In genomic region chr11:126631399-126631798, GRCh38 we compare ENCODE assay signal across 22 cellular contexts.
DNase-seq lines count a peak whose midpoint lies in the region; FAIRE-seq and TF ChIP-seq lines count a peak whose summit lies in the region.
"Had no signal": no experiment of that assay in that cellular context is flagged by ENCODE, and none has a peak within 500 bp of the region (broad histone marks: within the 10 kb centered on the region; RNA-seq: fewer than 3 reads in every experiment).

No MANE protein-coding gene starts in this region.

- peak; percentile 95 for TF ChIP-seq EP300 in neural cell (conservative IDR thresholded peaks at IDR 0.05; ENCODE audit: poor library complexity, severe bottlenecking)

- H3K27me3 Mint-ChIP-seq in HFFc6 (ENCODE audit: insufficient read depth): peaks cover 1% of the 10 kb centered on the region

- H3K36me3 Mint-ChIP-seq in HFFc6 (ENCODE audit: low read depth): peaks cover 9% of the 10 kb centered on the region; the same call in 1 of the 2 replicates

- H3K27ac ChIP-seq in Karpas-422 (ENCODE audit: low read length): peak overlapping the region; percentile 100
- H3K27ac ChIP-seq in neural cell (ENCODE audit: low read length): peak overlapping the region; percentile 80
- H3K27ac ChIP-seq: 22Rv1, A549, C4-2B, GM23248 had no signal

- no peaks in the 10 kb centered on the region for H3K9me3 Mint-ChIP-seq in HFFc6
- H3K9me3 Mint-ChIP-seq: CD4-positive, alpha-beta T cell had no signal

- H3K4me1 ChIP-seq in Karpas-422 (ENCODE audit: low read length): peaks cover 97% of the 10 kb centered on the region
- H3K4me1 ChIP-seq: A549 had no signal

- H4K20me1 ChIP-seq in Karpas-422 (ENCODE audit: insufficient read depth, low read depth, low read length): no peaks in the 10 kb centered on the region
- no peaks in the 10 kb centered on the region for H4K20me1 ChIP-seq in neural cell (ENCODE audit: insufficient read depth)

- H3K4me3 ChIP-seq in Karpas-422 (ENCODE audit: low read length) (peak overlapping the region; percentile 62), neural cell (ENCODE audit: low read length) (peak overlapping the region; percentile 34)
- H3K4me3 ChIP-seq: A549, GM23248, K562 had no signal

- no peak overlapping the region for H3K4me3 Mint-ChIP-seq in HFFc6
- H3K4me3 Mint-ChIP-seq: B cell; CD4-positive, alpha-beta T cell had no signal

- peak; percentile 45 for TF ChIP-seq RAD21 in neural cell (conservative IDR thresholded peaks at IDR 0.05)

- H2AFZ ChIP-seq in Karpas-422 (ENCODE audit: low read length): no peak overlapping the region
- H2AFZ ChIP-seq in neural cell (ENCODE audit: low read depth, low read length): no peak overlapping the region
- H2AFZ ChIP-seq: GM23248 had no signal

- H3K9me3 ChIP-seq in Karpas-422 (ENCODE audit: low read length) (no peaks in the 10 kb centered on the region), neural cell (ENCODE audit: low read length) (no peaks in the 10 kb centered on the region)
- H3K9me3 ChIP-seq: A549 had no signal

- H3K4me2 ChIP-seq in Karpas-422 (ENCODE audit: low read depth, low read length, poor library complexity, severe bottlenecking) (peak overlapping the region; percentile 87), neural cell (ENCODE audit: low read length) (peak overlapping the region; percentile 2)
- H3K4me2 ChIP-seq: A549 had no signal

- H3K79me2 ChIP-seq in Karpas-422 (ENCODE audit: low read length) (no peaks in the 10 kb centered on the region), neural cell (replicated peaks; ENCODE audit: insufficient read depth, low read length) (no peaks in the 10 kb centered on the region)

- no peaks in the 10 kb centered on the region for H3K9me2 ChIP-seq in Karpas-422 (replicated peaks; ENCODE audit: insufficient read depth, low read length)
- no peaks in the 10 kb centered on the region for H3K9me2 ChIP-seq in neural cell (ENCODE audit: insufficient read depth, low read length)

- peaks cover 63% of the 10 kb centered on the region for H3K4me1 Mint-ChIP-seq in HFFc6 (ENCODE audit: low read depth)
- H3K4me1 Mint-ChIP-seq: B cell had no signal

- H3K27me3 ChIP-seq in Karpas-422 (ENCODE audit: low read length) (no peaks in the 10 kb centered on the region), neural cell (ENCODE audit: insufficient read depth, low read depth, low read length) (no peaks in the 10 kb centered on the region)

- TF ChIP-seq POLR2A in H54 (IDR thresholded peaks at IDR 0.05; ENCODE audit: low read depth, low read length): no peak

- H3F3A ChIP-seq in neural cell (ENCODE audit: insufficient read depth, low read length, poor library complexity, severe bottlenecking): no peaks in the 10 kb centered on the region

- FAIRE-seq in H54 (lab: Jason Lieb, UNC): no peak
- FAIRE-seq: A549, GM19239, HTR-8/SVneo, K562 had no signal

- H3K9ac ChIP-seq in Karpas-422 (ENCODE audit: low read length) (peak overlapping the region; percentile 75), neural cell (ENCODE audit: low read length) (peak overlapping the region; percentile 47)
- H3K9ac ChIP-seq: GM23248 had no signal

- no peaks in the 10 kb centered on the region for H3K36me3 ChIP-seq in Karpas-422 (ENCODE audit: insufficient read depth, low read length)
- H3K36me3 ChIP-seq in neural cell (ENCODE audit: insufficient read depth, low read length): no peaks in the 10 kb centered on the region

- peak in 2 of 3 experiments; percentile 16 to 48 for DNase-seq in NCI-H1417 (lab: John Stamatoyannopoulos, UW)
- DNase-seq in NCI-H1417 treated with DMSO at 0.1 percent for 48 hours (lab: John Stamatoyannopoulos, UW): no peak
- DNase-seq in Karpas-422: peak; percentile 76
- peak; percentile 64 for DNase-seq in NCI-H526 treated with DMSO at 0.1 percent for 48 hours (lab: John Stamatoyannopoulos, UW)
- no peak for DNase-seq in HFFc6
- no peak for DNase-seq in H54 (ENCODE audit: insufficient read length, low spot score)
- no peak for DNase-seq in activated CD8-positive, alpha-beta memory T cell treated with anti-CD3 and anti-CD28 coated beads for 24 hours
- DNase-seq: CD4-positive, alpha-beta T cell; DMS153; DMS79; GF-D8; GM23248; HCEC 1CT; IMR-90 had no signal

- TF ChIP-seq CTCF in neural cell (IDR thresholded peaks at IDR 0.05; ENCODE audit: poor library complexity, severe bottlenecking) (no peak), HFFc6 (IDR thresholded peaks at IDR 0.05) (no peak)

- no peak overlapping the region for H3K27ac Mint-ChIP-seq in HFFc6
- H3K27ac Mint-ChIP-seq: B cell; CD4-positive, alpha-beta T cell had no signal

TF ChIP-seq in neural cell, 6 proteins besides CTCF, POLR2A, EP300 and RAD21:
- TF ChIP-seq TAF1 (IDR thresholded peaks at IDR 0.05; ENCODE audit: low read depth): no peak
- no peak for TF ChIP-seq REST (IDR thresholded peaks at IDR 0.05; ENCODE audit: borderline replicate concordance)
- TF ChIP-seq EZH2 (IDR thresholded peaks at IDR 0.05; ENCODE audit: borderline replicate concordance, insufficient read depth, low read length, poor library complexity, severe bottlenecking): no peak
- TF ChIP-seq POLR2AphosphoS5 (IDR thresholded peaks at IDR 0.05): peak; percentile 82
- TF ChIP-seq MXI1 (conservative IDR thresholded peaks at IDR 0.05; ENCODE audit: poor library complexity, severe bottlenecking): no peak
- peak; percentile 60 for TF ChIP-seq SMC3 (conservative IDR thresholded peaks at IDR 0.05; ENCODE audit: poor library complexity)

Comparison
In these comparisons a context has a peak if more than half of its experiments do, and no peak if none do; other contexts are left out.
1. DNase-seq: peak in NCI-H1417 (2 of 3), Karpas-422 (single experiment) and NCI-H526 treated with DMSO at 0.1 percent for 48 hours (single experiment); none in NCI-H1417 treated with DMSO at 0.1 percent for 48 hours (single experiment), HFFc6 (single experiment), H54 (single experiment) and activated CD8-positive, alpha-beta memory T cell treated with anti-CD3 and anti-CD28 coated beads for 24 hours (single experiment).